In the genomic region with DNA sequence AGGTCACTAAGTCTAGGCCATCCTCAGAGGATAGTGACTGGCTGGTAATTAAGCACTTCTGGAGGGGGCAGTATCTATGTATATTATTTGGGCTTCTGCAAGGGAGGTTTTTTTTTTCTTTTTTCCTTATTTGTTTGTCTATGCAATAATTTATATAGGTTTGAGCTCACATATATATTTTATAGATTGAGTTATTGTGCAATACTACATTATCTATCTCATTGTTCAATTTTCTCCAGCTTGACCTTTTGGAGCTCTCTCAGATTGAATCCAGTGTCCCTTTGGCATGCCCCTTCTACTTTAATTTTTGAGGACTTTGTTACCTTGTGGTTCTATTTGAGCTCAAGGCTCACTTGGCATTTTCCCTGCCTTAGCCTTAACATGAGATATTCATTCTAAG, we compare ENCODE assay signal across 27 cellular contexts.
"Had no signal": no experiment of that assay in that cellular context is flagged by ENCODE, and none has a peak within 500 bp of the region (broad histone marks: within the 10 kb centered on the region; RNA-seq: fewer than 3 reads in every experiment).

No MANE protein-coding gene starts in this region.

- H3K4me3 ChIP-seq: stomach, suprapubic skin, testis, thoracic aorta, thyroid gland, tibial artery, tibial nerve, transverse colon, upper lobe of left lung, upper lobe of right lung, uterus, vagina had no signal

- H3K27me3 ChIP-seq: stomach, suprapubic skin, testis, thyroid gland, tibial artery, tibial nerve, transverse colon, upper lobe of left lung, upper lobe of right lung, uterus, vagina had no signal

- H3K27ac ChIP-seq: stomach, suprapubic skin, testis, thoracic aorta, thyroid gland, tibial artery, tibial nerve, transverse colon, upper lobe of left lung, upper lobe of right lung, uterus, vagina had no signal

- ATAC-seq: stimulated activated effector memory CD8-positive, alpha-beta T cell treated with anti-CD3 and anti-CD28 coated beads, Interleukin-12 subunit alpha, Interleukin-12 subunit beta, amount 100 ng/mL, for 72 hours; stimulated activated memory B cell treated with anti-CD40 and anti-IgM and Interleukin-4, amounts not matched to agents 10 μg/mL and 1 μg/mL and 100 μg/mL, for 72 hours; stimulated activated naive B cell treated with anti-CD40 and anti-IgM and Interleukin-4, amounts not matched to agents 10 μg/mL and 1 μg/mL and 100 μg/mL, for 72 hours; stimulated activated naive CD8-positive, alpha-beta T cell treated with anti-CD3 and anti-CD28 coated beads, Interleukin-15, amount 100 ng/mL, for 72 hours; stimulated activated naive CD8-positive, alpha-beta T cell treated with anti-CD3 and anti-CD28 coated beads, Interleukin-15, Interleukin-2, amounts not matched to agents 100 U/mL and 50 U/mL, for 24 hours; upper lobe of right lung had no signal

- DNase-seq: stimulated activated CD4-positive, alpha-beta T cell treated with anti-CD3 and anti-CD28 coated beads, Interleukin-2, amount 100 ng/mL, for 48 hours; stimulated activated CD4-positive, alpha-beta T cell treated with anti-CD3 and anti-CD28 coated beads, Interleukin-4, amount 100 ng/mL, for 1 hour; stimulated activated CD4-positive, alpha-beta T cell treated with anti-CD3 and anti-CD28 coated beads, Interleukin-4, amount 100 ng/mL, for 24 hours; stimulated activated CD4-positive, alpha-beta T cell treated with anti-CD3 and anti-CD28 coated beads, Interleukin-4, amount 100 ng/mL, for 4 hours; stimulated activated CD8-positive, alpha-beta memory T cell treated with anti-CD3 and anti-CD28 coated beads, Interleukin-4, amount 100 ng/mL, for 48 hours; stimulated activated naive B cell treated with anti-CD40 and anti-IgM and Interleukin-4, amounts not matched to agents 10 μg/mL and 1 μg/mL and 100 μg/mL, for 72 hours; stimulated activated naive CD4-positive, alpha-beta T cell; stimulated activated naive CD4-positive, alpha-beta T cell treated with Interleukin-2 at 50 U/mL for 16 hours; stimulated activated naive CD8-positive, alpha-beta T cell treated with anti-CD3 and anti-CD28 coated beads, Interleukin-15, amount 100 ng/mL, for 72 hours; stimulated activated naive CD8-positive, alpha-beta T cell treated with anti-CD3 and anti-CD28 coated beads, Interleukin-15, Interleukin-2, amounts not matched to agents 100 U/mL and 50 U/mL, for 24 hours; stomach; substantia nigra; testis; thyroid gland; tibial artery; transverse colon; trophoblast cell; upper lobe of left lung; upper lobe of right lung; uterus had no signal

- H3K4me1 ChIP-seq: stomach, suprapubic skin, testis, thyroid gland, tibial artery, tibial nerve, transverse colon, upper lobe of left lung, upper lobe of right lung, uterus, vagina had no signal

- FAIRE-seq: urothelium cell line had no signal

- H3K36me3 ChIP-seq: stomach, suprapubic skin, thoracic aorta, thyroid gland, tibial artery, tibial nerve, transverse colon, upper lobe of left lung, upper lobe of right lung, uterus, vagina had no signal

- H3K9me3 ChIP-seq: stomach, suprapubic skin, testis, thoracic aorta, thyroid gland, tibial artery, tibial nerve, transverse colon, upper lobe of left lung, upper lobe of right lung, uterus, vagina had no signal
